16 cellular contexts compared by ENCODE assay signal in the genomic region with DNA sequence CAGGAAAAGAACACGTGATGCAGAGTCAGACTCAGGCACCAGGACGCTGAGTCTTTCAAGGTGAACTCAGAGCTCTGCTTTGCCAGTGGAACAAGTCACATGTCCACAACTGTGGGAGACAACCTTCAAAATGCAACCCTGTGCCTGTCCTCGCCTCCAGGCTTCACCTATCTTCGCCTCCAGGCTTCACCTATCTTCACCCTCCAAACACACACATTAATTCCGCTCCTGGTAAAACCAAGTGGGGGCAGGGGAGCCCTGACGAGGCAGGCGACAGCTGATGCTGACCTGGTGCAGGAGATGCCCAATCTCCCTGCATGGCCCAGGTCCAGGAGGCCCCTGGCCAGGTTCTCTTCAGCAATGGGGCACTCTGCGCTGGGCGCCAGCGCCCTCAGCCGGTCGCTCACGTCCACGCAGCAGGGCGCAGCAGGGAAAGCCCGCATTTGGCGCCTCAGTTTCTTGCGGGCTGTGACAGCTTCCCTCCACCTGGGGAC. TPM values are rescaled to one million over a fixed set of nuclear protein-coding genes. Genes with fewer than 3 reads are reported as not detected.
DNase-seq lines count a peak whose midpoint lies in the region; ATAC-seq and TF ChIP-seq lines count a peak whose summit lies in the region.
"Had no signal": no experiment of that assay in that cellular context is flagged by ENCODE, and none has a peak within 500 bp of the region (broad histone marks: within the 10 kb centered on the region; RNA-seq: fewer than 3 reads in every experiment).

No MANE protein-coding gene starts in this region.

- H3K27me3 ChIP-seq in GM23338 (ENCODE audit: insufficient read depth), result no peaks in the 10 kb centered on the region
- no peaks in the 10 kb centered on the region for H3K27me3 ChIP-seq in WERI-Rb-1 (ENCODE audit: insufficient read depth, low read depth, severe bottlenecking)

- H3K27ac Mint-ChIP-seq in GM23338 (no peak overlapping the region), nephron progenitor cell (peak overlapping the region; percentile 36)
- H3K27ac Mint-ChIP-seq in effector memory CD8-positive, alpha-beta T cell, result no peak overlapping the region

- no peaks in the 10 kb centered on the region for H3K9me2 ChIP-seq in GM23338 (ENCODE audit: insufficient read depth)

- no peaks in the 10 kb centered on the region; the same call in none of the 2 replicates for H4K20me1 ChIP-seq in GM23338 (replicated peaks; ENCODE audit: insufficient read depth)

- H3K4me3 Mint-ChIP-seq in GM23338, result no peak overlapping the region
- no peak overlapping the region for H3K4me3 Mint-ChIP-seq in nephron progenitor cell
- H3K4me3 Mint-ChIP-seq in effector memory CD8-positive, alpha-beta T cell, result no peak overlapping the region

- H2AFZ ChIP-seq in GM23338, result no peak overlapping the region

- no peaks in the 10 kb centered on the region; the same call in 2 of the 3 replicates for H3K9me3 Mint-ChIP-seq in GM23338
- H3K9me3 Mint-ChIP-seq in nephron progenitor cell, result no peaks in the 10 kb centered on the region
- no peaks in the 10 kb centered on the region for H3K9me3 Mint-ChIP-seq in effector memory CD8-positive, alpha-beta T cell

- peak; percentile 18 for DNase-seq in GM23338 (ENCODE audit: low spot score)
- no peak for DNase-seq in WERI-Rb-1
- peak; percentile 78 for DNase-seq in Right ventricle myocardium superior
- DNase-seq in nephron progenitor cell, result no peak
- no peak for DNase-seq in activated T-cell treated with anti-CD3 and anti-CD28 coated beads, Interleukin-2, amount 50 U/mL, for 1 hour
- no peak for DNase-seq in HEK293T (ENCODE audit: extremely low spot score)
- no peak for DNase-seq in effector memory CD8-positive, alpha-beta T cell
- DNase-seq in NCI-H1092 (lab: John Stamatoyannopoulos, UW), result no peak
- DNase-seq: C1 segment of cervical spinal cord, GDM1, GOT3, NCI-H2029 treated with DMSO at 0.1 percent for 48 hours, NCI-H774, PC-3 had no signal

- intact Hi-C loops in Right ventricle myocardium superior (cut with DNase I), result loop anchor here (10.0 kb wide), 1 partner anchor 112 kb away; no protein-coding TSS in a partner anchor

- ATAC-seq in GM23338 (peak; percentile 48; the same call in 2 of the 3 replicates), Right ventricle myocardium superior (ENCODE audit: poor library complexity) (peak; percentile 90)
- ATAC-seq in effector memory CD8-positive, alpha-beta T cell (replicated peaks), result no peak
- ATAC-seq: A549, GM12878, PC-3 had no signal

- H3K4me3 ChIP-seq in GM23338, result no peak overlapping the region
- H3K4me3 ChIP-seq in WERI-Rb-1 (ENCODE audit: low read depth, low read length), result no peak overlapping the region
- H3K4me3 ChIP-seq: A549, GM12878 had no signal

- CTCF ChIA-PET in HEK293T (lab: Yijun Ruan, JAX), result no interaction called here

- H3K4me1 Mint-ChIP-seq in GM23338 (no peaks in the 10 kb centered on the region), nephron progenitor cell (peaks cover 15% of the 10 kb centered on the region)
- H3K4me1 Mint-ChIP-seq in effector memory CD8-positive, alpha-beta T cell (ENCODE audit: low read depth in 2 of 2), result peaks cover 14 to 17% of the 10 kb centered on the region in 2 donors

- TF ChIP-seq CTCF in GM23338 (conservative IDR thresholded peaks at IDR 0.05; ENCODE audit: low read depth in 2 of 2) (peak; percentile 18 to 50; a peak in 2 of 4 replicates), WERI-Rb-1 (IDR thresholded peaks at IDR 0.05; ENCODE audit: low read depth, low read length) (peak; percentile 24; the same call in 1 of the 2 replicates), nephron progenitor cell (IDR thresholded peaks at IDR 0.05) (no peak)

- POLR2A ChIA-PET in HEK293T (lab: Yijun Ruan, JAX), result interaction anchor here (0.9 kb wide), 1 partner anchor 9 kb away, joined by 3 read pairs; no protein-coding TSS in a partner anchor

- H3K27me3 Mint-ChIP-seq in GM23338 (ENCODE audit: insufficient read depth, low read depth, poor library complexity) (peaks cover 2% of the 10 kb centered on the region), nephron progenitor cell (ENCODE audit: low read depth, poor library complexity) (peaks cover 4% of the 10 kb centered on the region)
- no peaks in the 10 kb centered on the region for H3K27me3 Mint-ChIP-seq in effector memory CD8-positive, alpha-beta T cell

- H3K36me3 ChIP-seq in GM23338 (ENCODE audit: insufficient read depth), result peaks cover 43% of the 10 kb centered on the region
- H3K36me3 ChIP-seq in WERI-Rb-1, result peaks cover 97% of the 10 kb centered on the region

- H3K9me3 ChIP-seq in WERI-Rb-1 (ENCODE audit: severe bottlenecking), result no peaks in the 10 kb centered on the region
- H3K9me3 ChIP-seq: A549 had no signal

- no peaks in the 10 kb centered on the region for H3K79me2 ChIP-seq in GM23338 (replicated peaks; ENCODE audit: insufficient read depth)

- no peak overlapping the region for H3K27ac ChIP-seq in GM23338 (ENCODE audit: low read depth)
- no peak overlapping the region for H3K27ac ChIP-seq in WERI-Rb-1
- H3K27ac ChIP-seq: A549 had no signal

- H3K4me1 ChIP-seq in GM23338 (ENCODE audit: insufficient read depth), result no peaks in the 10 kb centered on the region
- H3K4me1 ChIP-seq: A549 had no signal

- H3F3A ChIP-seq in GM23338 (replicated peaks; ENCODE audit: low read depth), result 0 out of 2 replicates have a peak, but pooled peaks cover 4% of the 10 kb centered on the region

- H3K4me2 ChIP-seq in GM23338, result no peak overlapping the region
- H3K4me2 ChIP-seq: A549 had no signal

- H3K36me3 Mint-ChIP-seq in GM23338 (ENCODE audit: low read depth) (peaks cover 90% of the 10 kb centered on the region), nephron progenitor cell (ENCODE audit: low read depth) (peaks cover 81% of the 10 kb centered on the region)
- H3K36me3 Mint-ChIP-seq in effector memory CD8-positive, alpha-beta T cell (ENCODE audit: insufficient read depth), result peaks cover 83% of the 10 kb centered on the region

TF ChIP-seq in GM23338, 12 proteins besides CTCF, POLR2A, EP300 and RAD21 (continues in another document):
- TF ChIP-seq EZH2 (IDR thresholded peaks at IDR 0.05; ENCODE audit: low read depth, unreplicated experiment) (no peak), EZH2phosphoT487 (IDR thresholded peaks at IDR 0.05; ENCODE audit: unreplicated experiment) (no peak)

TF ChIP-seq in HEK293T, 16 proteins besides CTCF, POLR2A, EP300 and RAD21:
- no peak for TF ChIP-seq SP1 (IDR thresholded peaks at IDR 0.05)
- TF ChIP-seq CTBP1 (IDR thresholded peaks at IDR 0.05; ENCODE audit: borderline replicate concordance), result no peak
- TF ChIP-seq LEF1 (IDR thresholded peaks at IDR 0.05; ENCODE audit: borderline replicate concordance), result no peak
- TF ChIP-seq FOXK2 (IDR thresholded peaks at IDR 0.05), result no peak
- no peak for TF ChIP-seq ELF4 (IDR thresholded peaks at IDR 0.05)
- no peak for TF ChIP-seq ARNT (IDR thresholded peaks at IDR 0.05)
- TF ChIP-seq, protein P1, sequence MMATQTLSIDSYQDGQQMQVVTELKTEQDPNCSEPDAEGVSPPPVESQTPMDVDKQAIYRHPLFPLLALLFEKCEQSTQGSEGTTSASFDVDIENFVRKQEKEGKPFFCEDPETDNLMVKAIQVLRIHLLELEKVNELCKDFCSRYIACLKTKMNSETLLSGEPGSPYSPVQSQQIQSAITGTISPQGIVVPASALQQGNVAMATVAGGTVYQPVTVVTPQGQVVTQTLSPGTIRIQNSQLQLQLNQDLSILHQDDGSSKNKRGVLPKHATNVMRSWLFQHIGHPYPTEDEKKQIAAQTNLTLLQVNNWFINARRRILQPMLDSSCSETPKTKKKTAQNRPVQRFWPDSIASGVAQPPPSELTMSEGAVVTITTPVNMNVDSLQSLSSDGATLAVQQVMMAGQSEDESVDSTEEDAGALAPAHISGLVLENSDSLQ (IDR thresholded peaks at IDR 0.05), result no peak
- no peak for TF ChIP-seq ZNF384 (IDR thresholded peaks at IDR 0.05)
- no peak for TF ChIP-seq SUZ12 (IDR thresholded peaks at IDR 0.05)
- TF ChIP-seq HDGF (IDR thresholded peaks at IDR 0.05; ENCODE audit: borderline replicate concordance), result no peak
- no peak for TF ChIP-seq L3MBTL2 (conservative IDR thresholded peaks at IDR 0.05)
- no peak for TF ChIP-seq FOXM1 (IDR thresholded peaks at IDR 0.05; ENCODE audit: borderline replicate concordance)
- TF ChIP-seq TARDBP (IDR thresholded peaks at IDR 0.05), result no peak
- TF ChIP-seq FOXA1 (IDR thresholded peaks at IDR 0.05), result no peak
- TF ChIP-seq NFRKB (IDR thresholded peaks at IDR 0.05), result no peak
- TF ChIP-seq BHLHE40 (IDR thresholded peaks at IDR 0.05; ENCODE audit: borderline replicate concordance), result no peak
TF ChIP-seq in HEK293T: peak in this region for 0.

RNA-seq across cellular contexts. Expression of gene LSS, which starts 28.0 kb away (rescaled TPM):
- 216 and 237 TPM in 2 replicates for total RNA-seq in GM23338 (2014; rRNA removed; shearing (Covaris generic))
- polyA plus RNA-seq in GM23338 (2016; fragmentation: Nextera tagmentation; extraction: Ambion mirVana), result 49.3 and 55.0 TPM in 2 replicates
- 57.9 TPM for total RNA-seq in Right ventricle myocardium superior

RNA-seq across cellular contexts. Expression of gene MCM3AP, which starts 28.9 kb away (rescaled TPM):
- total RNA-seq in GM23338 (2014; rRNA removed; shearing (Covaris generic)), result 123 and 167 TPM in 2 replicates
- polyA plus RNA-seq in GM23338 (2016; fragmentation: Nextera tagmentation; extraction: Ambion mirVana), result 39.2 and 44.4 TPM in 2 replicates
- total RNA-seq in Right ventricle myocardium superior, result 57.0 TPM

RNA-seq across cellular contexts. Expression of gene YBEY, which starts 29.6 kb away (rescaled TPM):
- 31.8 and 33.0 TPM in 2 replicates for total RNA-seq in GM23338 (2014; rRNA removed; shearing (Covaris generic))
- polyA plus RNA-seq in GM23338 (2016; fragmentation: Nextera tagmentation; extraction: Ambion mirVana), result 28.1 and 34.0 TPM in 2 replicates
- total RNA-seq in Right ventricle myocardium superior, result 19.2 TPM

Comparison
In these comparisons a context has a peak if more than half of its experiments do, and no peak if none do; other contexts are left out.
1. DNase-seq: peak in GM23338 (single experiment) and Right ventricle myocardium superior (single experiment); none in WERI-Rb-1 (single experiment), nephron progenitor cell (single experiment), activated T-cell treated with anti-CD3 and anti-CD28 coated beads, Interleukin-2, amount 50 U/mL, for 1 hour (single experiment), HEK293T (single experiment), effector memory CD8-positive, alpha-beta T cell (0 of 3) and NCI-H1092 (single experiment).